ENCODE assay signal across 15 cellular contexts in the genomic region with DNA sequence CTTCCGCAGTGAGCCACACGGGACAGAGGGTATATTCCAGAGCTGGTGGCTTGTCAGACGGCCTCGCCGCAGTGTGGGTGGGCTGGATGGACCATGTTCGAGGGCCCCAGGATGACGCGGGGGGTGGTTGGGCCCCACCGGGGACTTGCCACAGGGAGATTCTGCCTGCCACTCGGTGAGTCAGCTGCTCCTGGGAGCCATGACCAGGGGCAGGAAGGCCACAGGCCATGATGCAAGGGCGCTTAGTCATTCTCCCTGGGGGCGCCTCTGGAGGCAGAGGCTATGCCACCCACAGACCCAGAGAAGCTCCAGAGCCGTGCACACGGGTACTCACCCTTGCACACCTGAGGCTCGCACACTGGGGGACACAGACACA.
A peak's percentile ranks its signal among the peaks of the same experiment; 100 is the strongest.
DNase-seq lines count a peak whose midpoint lies in the region; ATAC-seq, FAIRE-seq and TF ChIP-seq lines count a peak whose summit lies in the region.
"Had no signal": no experiment of that assay in that cellular context is flagged by ENCODE, and none has a peak within 500 bp of the region (broad histone marks: within the 10 kb centered on the region; RNA-seq: fewer than 3 reads in every experiment).

No MANE protein-coding gene starts in this region.

- peak overlapping the region; percentile 30; the same call in 1 of the 2 replicates for H3K4me3 ChIP-seq in ACC112 (ENCODE audit: low read depth, low read length)
- H3K4me3 ChIP-seq: gastrocnemius medialis, Peyer's patch had no signal

- CTCF ChIA-PET in RWPE1 (lab: Yijun Ruan, JAX), result interaction anchor here (1.4 kb wide), 1 partner anchor 11 kb away, joined by 3 read pairs; no protein-coding TSS in a partner anchor

- peaks cover 37% of the 10 kb centered on the region for H3K27me3 ChIP-seq in ACC112 (ENCODE audit: insufficient read depth, low read length)

- DNase-seq in H54 (ENCODE audit: insufficient read length, low spot score) (peak; percentile 100), RWPE1 (ENCODE audit: low spot score) (peak; percentile 73), fibroblast of gingiva (ENCODE audit: low read depth) (peak; percentile 70), NCI-H2107 treated with DMSO at 0.1 percent for 48 hours (lab: John Stamatoyannopoulos, UW; ENCODE audit: unreplicated experiment) (no peak), NCI-H1417 (lab: John Stamatoyannopoulos, UW) (no peak)
- DNase-seq in activated naive CD4-positive, alpha-beta T cell treated with Interleukin-2 at 50 U/mL for 16 hours, result no peak
- DNase-seq: gastrocnemius medialis; GDM1; Karpas-422; naive thymus-derived CD4-positive, alpha-beta T cell; Peyer's patch; stimulated activated CD4-positive, alpha-beta T cell treated with anti-CD3 and anti-CD28 coated beads, Interleukin-4, amount 100 ng/mL, for 4 hours had no signal

- no peak for ATAC-seq in HG02884 (IDR thresholded peaks at IDR 0.05; ENCODE audit: unreplicated experiment)
- ATAC-seq: gastrocnemius medialis; naive thymus-derived CD4-positive, alpha-beta T cell had no signal

- peak overlapping the region; percentile 86 for H3K27ac ChIP-seq in ACC112 (ENCODE audit: low read depth, low read length)
- H3K27ac ChIP-seq in RWPE1, result no peak overlapping the region
- H3K27ac ChIP-seq: C4-2B, gastrocnemius medialis, Peyer's patch had no signal

- no peak for TF ChIP-seq POLR2A in H54 (IDR thresholded peaks at IDR 0.05; ENCODE audit: low read depth, low read length)

- TF ChIP-seq CTCF in RWPE1 (conservative IDR thresholded peaks at IDR 0.05; ENCODE audit: low read depth), result no peak

- H2AFZ ChIP-seq in ACC112 (ENCODE audit: low read length, unreplicated experiment), result no peak overlapping the region

- peaks cover 27% of the 10 kb centered on the region for H3K4me1 ChIP-seq in ACC112 (ENCODE audit: control insufficient read depth, insufficient read depth, low read length, unreplicated experiment)

- POLR2A ChIA-PET in RWPE1 (lab: Yijun Ruan, JAX; ENCODE audit: low non-redundant PET), result no interaction called here

- no peaks in the 10 kb centered on the region for H3K79me2 ChIP-seq in ACC112 (ENCODE audit: control insufficient read depth, insufficient read depth, low read length, unreplicated experiment)

- H3K36me3 ChIP-seq in ACC112 (ENCODE audit: insufficient read depth, low read length), result no peaks in the 10 kb centered on the region
- H3K36me3 ChIP-seq: gastrocnemius medialis, Peyer's patch had no signal

- no peak for FAIRE-seq in H54 (lab: Jason Lieb, UNC)

Comparison
In these comparisons a context has a peak if more than half of its experiments do, and no peak if none do; other contexts are left out.
1. DNase-seq: peak in H54 (single experiment), RWPE1 (single experiment) and fibroblast of gingiva (single experiment); none in NCI-H2107 treated with DMSO at 0.1 percent for 48 hours (single experiment), NCI-H1417 (0 of 3) and activated naive CD4-positive, alpha-beta T cell treated with Interleukin-2 at 50 U/mL for 16 hours (single experiment).